24 cellular contexts compared by ENCODE assay signal in genomic region chr13:111630411-111630810, GRCh38.
A peak's percentile ranks its signal among the peaks of the same experiment; 100 is the strongest.
DNase-seq lines count a peak whose midpoint lies in the region; ATAC-seq, FAIRE-seq and TF ChIP-seq lines count a peak whose summit lies in the region.
"Had no signal": no experiment of that assay in that cellular context is flagged by ENCODE, and none has a peak within 500 bp of the region (broad histone marks: within the 10 kb centered on the region; RNA-seq: fewer than 3 reads in every experiment).

No MANE protein-coding gene starts in this region.

- TF ChIP-seq CTCF in endodermal cell (conservative IDR thresholded peaks at IDR 0.05) = peak; percentile 67
- no peak for TF ChIP-seq CTCF in osteocyte (IDR thresholded peaks at IDR 0.05)

- H3K27me3 Mint-ChIP-seq in endodermal cell (ENCODE audit: insufficient read depth) = peaks cover 19% of the 10 kb centered on the region
- H3K27me3 Mint-ChIP-seq in osteocyte (ENCODE audit: unreplicated experiment) = no peaks in the 10 kb centered on the region
- H3K27me3 Mint-ChIP-seq in stimulated activated memory B cell treated with anti-CD40 and anti-IgM and Interleukin-4, amounts not matched to agents 10 μg/mL and 1 μg/mL and 100 μg/mL, for 72 hours = no peaks in the 10 kb centered on the region
- H3K27me3 Mint-ChIP-seq: activated naive CD4-positive, alpha-beta T cell treated with anti-CD3 and anti-CD28 coated beads, Interleukin-2, amount 10 ng/mL, durations not matched to agents 7 days and 5 days had no signal

- H3K4me1 Mint-ChIP-seq in endodermal cell (peaks cover 6% of the 10 kb centered on the region), osteocyte (ENCODE audit: unreplicated experiment) (no peaks in the 10 kb centered on the region)
- H3K4me1 Mint-ChIP-seq in stimulated activated memory B cell treated with anti-CD40 and anti-IgM and Interleukin-4, amounts not matched to agents 10 μg/mL and 1 μg/mL and 100 μg/mL, for 72 hours = no peaks in the 10 kb centered on the region
- H3K4me1 Mint-ChIP-seq: activated naive CD4-positive, alpha-beta T cell treated with anti-CD3 and anti-CD28 coated beads, Interleukin-2, amount 10 ng/mL, durations not matched to agents 7 days and 5 days had no signal

- no peaks in the 10 kb centered on the region for H3K36me3 ChIP-seq in endodermal cell (ENCODE audit: control insufficient read depth, insufficient read depth, low read length)
- H3K36me3 ChIP-seq: pancreas, thoracic aorta had no signal

- 68 to 81% methylated on average over 11 of the region's 11 CpGs for WGBS in endodermal cell (ENCODE audit: insufficient coverage in 1 of 2, insufficient read length in 1 of 2), 2 experiments

- H3K27ac ChIP-seq in endodermal cell (ENCODE audit: low read depth, low read length) = no peak overlapping the region
- H3K27ac ChIP-seq: pancreas, thoracic aorta had no signal

- H3K27ac Mint-ChIP-seq in endodermal cell (no peak overlapping the region), osteocyte (ENCODE audit: unreplicated experiment) (no peak overlapping the region)
- H3K27ac Mint-ChIP-seq in stimulated activated memory B cell treated with anti-CD40 and anti-IgM and Interleukin-4, amounts not matched to agents 10 μg/mL and 1 μg/mL and 100 μg/mL, for 72 hours = no peak overlapping the region
- H3K27ac Mint-ChIP-seq: activated naive CD4-positive, alpha-beta T cell treated with anti-CD3 and anti-CD28 coated beads, Interleukin-2, amount 10 ng/mL, durations not matched to agents 7 days and 5 days had no signal

- peaks cover 3% of the 10 kb centered on the region for H3K27me3 ChIP-seq in endodermal cell (ENCODE audit: control insufficient read depth, insufficient read depth, low read length, poor library complexity, severe bottlenecking)
- H3K27me3 ChIP-seq: pancreas had no signal

- no peak overlapping the region for H3K4me3 Mint-ChIP-seq in endodermal cell
- H3K4me3 Mint-ChIP-seq in osteocyte (ENCODE audit: unreplicated experiment) = no peak overlapping the region
- H3K4me3 Mint-ChIP-seq in stimulated activated memory B cell treated with anti-CD40 and anti-IgM and Interleukin-4, amounts not matched to agents 10 μg/mL and 1 μg/mL and 100 μg/mL, for 72 hours = no peak overlapping the region
- H3K4me3 Mint-ChIP-seq: activated naive CD4-positive, alpha-beta T cell treated with anti-CD3 and anti-CD28 coated beads, Interleukin-2, amount 10 ng/mL, durations not matched to agents 7 days and 5 days; activated T-cell treated with anti-CD3 and anti-CD28 coated beads, Interleukin-2, amount 50 U/mL, for 4 hours had no signal

- no peaks in the 10 kb centered on the region for H3K4me1 ChIP-seq in endodermal cell (ENCODE audit: control insufficient read depth, insufficient read depth, low read length)
- H3K4me1 ChIP-seq: pancreas had no signal

- H3K36me3 Mint-ChIP-seq in endodermal cell (ENCODE audit: low read depth) (no peaks in the 10 kb centered on the region), osteocyte (ENCODE audit: unreplicated experiment) (no peaks in the 10 kb centered on the region)
- H3K36me3 Mint-ChIP-seq in stimulated activated memory B cell treated with anti-CD40 and anti-IgM and Interleukin-4, amounts not matched to agents 10 μg/mL and 1 μg/mL and 100 μg/mL, for 72 hours = no peaks in the 10 kb centered on the region
- H3K36me3 Mint-ChIP-seq: activated naive CD4-positive, alpha-beta T cell treated with anti-CD3 and anti-CD28 coated beads, Interleukin-2, amount 10 ng/mL, durations not matched to agents 7 days and 5 days had no signal

- H3K9me3 Mint-ChIP-seq in endodermal cell = no peaks in the 10 kb centered on the region
- peaks cover 4% of the 10 kb centered on the region for H3K9me3 Mint-ChIP-seq in osteocyte (ENCODE audit: unreplicated experiment)
- H3K9me3 Mint-ChIP-seq in stimulated activated memory B cell treated with anti-CD40 and anti-IgM and Interleukin-4, amounts not matched to agents 10 μg/mL and 1 μg/mL and 100 μg/mL, for 72 hours = peaks cover 2% of the 10 kb centered on the region
- H3K9me3 Mint-ChIP-seq: activated naive CD4-positive, alpha-beta T cell treated with anti-CD3 and anti-CD28 coated beads, Interleukin-2, amount 10 ng/mL, durations not matched to agents 7 days and 5 days; activated T-cell treated with anti-CD3 and anti-CD28 coated beads, Interleukin-2, amount 50 U/mL, for 4 hours had no signal

- H3K9ac ChIP-seq in endodermal cell (ENCODE audit: extremely low read depth, low read length, poor library complexity, severe bottlenecking) = no peak overlapping the region

- H3K4me3 ChIP-seq in endodermal cell (ENCODE audit: low read length) = no peak overlapping the region
- H3K4me3 ChIP-seq: pancreas, thoracic aorta had no signal

- H3K9me3 ChIP-seq in endodermal cell (ENCODE audit: control insufficient read depth, low read length) = no peaks in the 10 kb centered on the region
- H3K9me3 ChIP-seq: pancreas, thoracic aorta had no signal

- no peak for FAIRE-seq in GM19239 (lab: Jason Lieb, UNC)
- FAIRE-seq: D721Med, H54, kidney, pancreas had no signal

- DNase-seq in NCI-H345 (lab: John Stamatoyannopoulos, UW) = peak; percentile 17
- no peak for DNase-seq in NCI-H345 treated with DMSO at 0.1 percent for 48 hours (lab: John Stamatoyannopoulos, UW; ENCODE audit: unreplicated experiment)
- peak; percentile 7 to 74 for DNase-seq in NCI-H526 (lab: John Stamatoyannopoulos, UW)
- DNase-seq in endodermal cell = peak; percentile 80
- peak; percentile 49 for DNase-seq in osteocyte (ENCODE audit: extremely low spot score, unreplicated experiment)
- no peak for DNase-seq in GM19239 (ENCODE audit: insufficient read length, low spot score)
- no peak for DNase-seq in NOMO-1 (lab: John Stamatoyannopoulos, UW; ENCODE audit: unreplicated experiment in 2 of 2)
- DNase-seq: activated CD4-positive, alpha-beta T cell treated with anti-CD3 and anti-CD28 coated beads for 1 hour; activated naive CD4-positive, alpha-beta T cell treated with anti-CD3 and anti-CD28 coated beads, Interleukin-2, amount 10 ng/mL, durations not matched to agents 7 days and 5 days; activated T-cell treated with anti-CD3 and anti-CD28 coated beads, Interleukin-2, amount 50 U/mL, for 4 hours; aorta; C1 segment of cervical spinal cord; central memory CD4-positive, alpha-beta T cell; erythroblast; foreskin melanocyte; kidney; mammary epithelial cell; NK-92 treated with Interleukin-12 subunit alpha and Interleukin-12 subunit beta, amount 100 ng/mL, for 24 hours; pancreas; T-helper 9 cell had no signal

- ATAC-seq in stimulated activated memory B cell treated with anti-CD40 and anti-IgM and Interleukin-4, amounts not matched to agents 10 μg/mL and 1 μg/mL and 100 μg/mL, for 72 hours = no peak
- ATAC-seq: activated T-cell treated with anti-CD3 and anti-CD28 coated beads, Interleukin-2, amount 50 U/mL, for 4 hours; pancreas had no signal

Comparison
In these comparisons a context has a peak if more than half of its experiments do, and no peak if none do; other contexts are left out.
1. DNase-seq: peak in NCI-H345 (single experiment), NCI-H526 (2 of 2), endodermal cell (single experiment) and osteocyte (single experiment); none in NCI-H345 treated with DMSO at 0.1 percent for 48 hours (single experiment), GM19239 (single experiment) and NOMO-1 (0 of 2).